Comparison of ENCODE assay signal across 16 cellular contexts in the genomic region with DNA sequence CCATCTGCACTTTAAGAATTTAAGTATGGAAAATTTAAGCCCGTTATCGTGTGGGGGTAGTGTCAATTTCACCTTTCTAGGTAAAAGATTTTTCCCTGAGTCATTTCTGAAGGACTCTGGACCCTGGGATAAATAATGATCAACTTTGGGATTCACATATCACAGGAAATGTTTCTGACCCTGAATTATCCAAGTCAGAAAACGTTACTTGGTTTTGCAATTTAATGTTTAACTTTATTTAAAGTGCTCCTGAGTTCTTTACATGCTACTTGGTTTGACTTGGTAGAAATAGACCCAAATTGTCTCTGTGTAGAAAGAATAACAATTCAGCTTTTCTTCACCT. TPM values are rescaled to one million over a fixed set of nuclear protein-coding genes. Genes with fewer than 3 reads are reported as not detected.
DNase-seq lines count a peak whose midpoint lies in the region; ATAC-seq and TF ChIP-seq lines count a peak whose summit lies in the region.
"Had no signal": no experiment of that assay in that cellular context is flagged by ENCODE, and none has a peak within 500 bp of the region (broad histone marks: within the 10 kb centered on the region; RNA-seq: fewer than 3 reads in every experiment).

No MANE protein-coding gene starts in this region.

- no peaks in the 10 kb centered on the region for H3K4me1 ChIP-seq in HAP-1
- H3K4me1 ChIP-seq: BLaER1, Caco-2 had no signal

- no peaks in the 10 kb centered on the region for H3K36me3 ChIP-seq in HAP-1 (replicated peaks)
- H3K36me3 ChIP-seq: BLaER1 had no signal

- ATAC-seq in left lobe of liver (peak; percentile 75), HG03045 (IDR thresholded peaks at IDR 0.05; ENCODE audit: unreplicated experiment) (no peak)
- ATAC-seq: GM23338 had no signal

- H3K9me3 ChIP-seq in HAP-1, result no peaks in the 10 kb centered on the region
- H3K9me3 ChIP-seq: BLaER1, Caco-2 had no signal

- H3K27me3 ChIP-seq in HAP-1 (ENCODE audit: low read depth), result no peaks in the 10 kb centered on the region
- H3K27me3 ChIP-seq: BLaER1 had no signal

- no TSS peak for BruUV-seq in Calu3 (replicated peaks; lab: Mats Ljungman, UMichigan)

- CTCF ChIA-PET in Calu3 (lab: Charles Lee), result interaction anchor here (0.7 to 0.9 kb wide), 3 partner anchors 17 to 575 kb away, joined by 3 to 5 read pairs (median 3); a partner anchor contains a TSS

- peak overlapping the region; percentile 34 for H3K27ac Mint-ChIP-seq in Calu3 (ENCODE audit: unreplicated experiment)
- no peak overlapping the region for H3K27ac Mint-ChIP-seq in activated T-helper 2 cell treated with anti-CD3 and anti-CD28 coated beads, Interferon-gamma antibody, Interleukin-2, Interleukin-4, amounts not matched to agents 10 μg/mL and 5 μg/mL and 100 μg/mL, durations not matched to agents 14 hours and 24 hours and 36 hours
- H3K27ac Mint-ChIP-seq in nephron, result peak overlapping the region in 2 of 3 experiments; percentile 10 to 63
- H3K27ac Mint-ChIP-seq: GM23338 had no signal

- TF ChIP-seq CTCF in Calu3 (IDR thresholded peaks at IDR 0.05; ENCODE audit: unreplicated experiment) (no peak), nephron (IDR thresholded peaks at IDR 0.05; ENCODE audit: unreplicated experiment in 3 of 3) (no peak)

- no peak overlapping the region for H3K4me3 ChIP-seq in HAP-1
- H3K4me3 ChIP-seq: BLaER1, GM23338 had no signal

- H3K4me1 Mint-ChIP-seq in Calu3 (ENCODE audit: low read depth, unreplicated experiment) (peaks cover 31% of the 10 kb centered on the region), nephron (no peaks in the 10 kb centered on the region)
- H3K4me1 Mint-ChIP-seq in activated T-helper 2 cell treated with anti-CD3 and anti-CD28 coated beads, Interferon-gamma antibody, Interleukin-2, Interleukin-4, amounts not matched to agents 10 μg/mL and 5 μg/mL and 100 μg/mL, durations not matched to agents 14 hours and 24 hours and 36 hours (ENCODE audit: low read depth), result peaks cover 49% of the 10 kb centered on the region
- H3K4me1 Mint-ChIP-seq: GM23338 had no signal

- no peaks in the 10 kb centered on the region for H3K36me3 Mint-ChIP-seq in Calu3 (ENCODE audit: insufficient read depth, unreplicated experiment)
- H3K36me3 Mint-ChIP-seq in activated T-helper 2 cell treated with anti-CD3 and anti-CD28 coated beads, Interferon-gamma antibody, Interleukin-2, Interleukin-4, amounts not matched to agents 10 μg/mL and 5 μg/mL and 100 μg/mL, durations not matched to agents 14 hours and 24 hours and 36 hours (ENCODE audit: low read depth), result no peaks in the 10 kb centered on the region
- H3K36me3 Mint-ChIP-seq in nephron (ENCODE audit: low read depth), result no peaks in the 10 kb centered on the region

- intact Hi-C loops in Calu3 (cut with micrococcal nuclease; ENCODE audit: unreplicated experiment), result loop anchor here (5.0 kb wide), 1 partner anchor 38 kb away; no protein-coding TSS in a partner anchor
- intact Hi-C loops in activated T-helper 2 cell treated with anti-CD3 and anti-CD28 coated beads, Interferon-gamma antibody, Interleukin-2, Interleukin-4, amounts not matched to agents 10 μg/mL and 5 μg/mL and 100 μg/mL, durations not matched to agents 14 hours and 24 hours and 36 hours (cut with micrococcal nuclease), result loop anchor here (5.0 kb wide), 1 partner anchor 67 kb away; no protein-coding TSS in a partner anchor

- H3K27me3 Mint-ChIP-seq in Calu3 (ENCODE audit: unreplicated experiment) (no peaks in the 10 kb centered on the region), nephron (ENCODE audit: low read depth) (no peaks in the 10 kb centered on the region)
- H3K27me3 Mint-ChIP-seq in activated T-helper 2 cell treated with anti-CD3 and anti-CD28 coated beads, Interferon-gamma antibody, Interleukin-2, Interleukin-4, amounts not matched to agents 10 μg/mL and 5 μg/mL and 100 μg/mL, durations not matched to agents 14 hours and 24 hours and 36 hours (ENCODE audit: low read depth), result no peaks in the 10 kb centered on the region

- H3K4me3 Mint-ChIP-seq in Calu3 (ENCODE audit: low read depth, unreplicated experiment) (no peak overlapping the region), nephron (peak overlapping the region in 1 of 3 experiments; percentile 3)
- peak overlapping the region; percentile 7 for H3K4me3 Mint-ChIP-seq in activated T-helper 2 cell treated with anti-CD3 and anti-CD28 coated beads, Interferon-gamma antibody, Interleukin-2, Interleukin-4, amounts not matched to agents 10 μg/mL and 5 μg/mL and 100 μg/mL, durations not matched to agents 14 hours and 24 hours and 36 hours (ENCODE audit: low read depth)
- H3K4me3 Mint-ChIP-seq: CD8-positive, alpha-beta memory T cell; GM23338 had no signal

- DNase-seq in Calu3 (no peak), left lobe of liver (ENCODE audit: low spot score) (no peak), hypothalamus (lab: John Stamatoyannopoulos, UW) (no peak), HAP-1 (ENCODE audit: low spot score in 2 of 2) (no peak), NCI-H1417 (lab: John Stamatoyannopoulos, UW) (no peak)
- DNase-seq in activated T-helper 2 cell treated with anti-CD3 and anti-CD28 coated beads, Interferon-gamma antibody, Interleukin-2, Interleukin-4, amounts not matched to agents 10 μg/mL and 5 μg/mL and 100 μg/mL, durations not matched to agents 14 hours and 24 hours and 36 hours (ENCODE audit: low spot score), result no peak
- DNase-seq: Caco-2; CD8-positive, alpha-beta memory T cell; DMS 273 treated with DMSO at 0.1 percent for 48 hours; H7 had no signal

- H3K9me3 Mint-ChIP-seq in Calu3 (ENCODE audit: low read depth, unreplicated experiment), result no peaks in the 10 kb centered on the region
- H3K9me3 Mint-ChIP-seq in activated T-helper 2 cell treated with anti-CD3 and anti-CD28 coated beads, Interferon-gamma antibody, Interleukin-2, Interleukin-4, amounts not matched to agents 10 μg/mL and 5 μg/mL and 100 μg/mL, durations not matched to agents 14 hours and 24 hours and 36 hours, result peaks cover 3% of the 10 kb centered on the region
- H3K9me3 Mint-ChIP-seq in nephron, result peaks cover 3% of the 10 kb centered on the region
- H3K9me3 Mint-ChIP-seq: CD8-positive, alpha-beta memory T cell; GM23338 had no signal

- in situ Hi-C loops in HAP-1 (cut with MboI; ENCODE audit: low sequenced_read_pairs), result no loop called here

RNA-seq across cellular contexts. Expression of a gene that starts 1.5 kb away (rescaled TPM):
- total RNA-seq in Calu3 (2022), result not detected in 2 replicates
- total RNA-seq in activated T-helper 2 cell treated with anti-CD3 and anti-CD28 coated beads, Interferon-gamma antibody, Interleukin-2, Interleukin-4, amounts not matched to agents 10 μg/mL and 5 μg/mL and 100 μg/mL, durations not matched to agents 14 hours and 24 hours and 36 hours, result 1.6 TPM in 2 replicates
- 10.4 TPM for total RNA-seq in left lobe of liver
- total RNA-seq: A673; Caco-2; CD8-positive, alpha-beta memory T cell; Daoy; GM23338; H7 had no signal

RNA-seq across cellular contexts. Expression of a gene that starts 43.7 kb away (rescaled TPM):
- total RNA-seq in Calu3 (2022) (not detected in 2 replicates), left lobe of liver (8.7 TPM)
- 0.32 and 0.34 TPM in 2 replicates for total RNA-seq in activated T-helper 2 cell treated with anti-CD3 and anti-CD28 coated beads, Interferon-gamma antibody, Interleukin-2, Interleukin-4, amounts not matched to agents 10 μg/mL and 5 μg/mL and 100 μg/mL, durations not matched to agents 14 hours and 24 hours and 36 hours
- total RNA-seq: A673; Caco-2; CD8-positive, alpha-beta memory T cell; Daoy; GM23338; H7 had no signal

RNA-seq across cellular contexts. Expression of a gene that starts 55.0 kb away (rescaled TPM):
- total RNA-seq in Calu3 (2022) (not detected in 2 replicates), left lobe of liver (27.6 TPM)
- 0.41 and 0.55 TPM in 2 replicates for total RNA-seq in activated T-helper 2 cell treated with anti-CD3 and anti-CD28 coated beads, Interferon-gamma antibody, Interleukin-2, Interleukin-4, amounts not matched to agents 10 μg/mL and 5 μg/mL and 100 μg/mL, durations not matched to agents 14 hours and 24 hours and 36 hours
- total RNA-seq: A673; Caco-2; CD8-positive, alpha-beta memory T cell; Daoy; GM23338; H7 had no signal

Comparison
In these comparisons a context has a peak if more than half of its experiments do, and no peak if none do; other contexts are left out.
1. RNA of a gene that starts 55.0 kb away (total RNA-seq): 27.6 TPM in left lobe of liver (single experiment); 0.41 to 0.55 TPM in activated T-helper 2 cell treated with anti-CD3 and anti-CD28 coated beads, Interferon-gamma antibody, Interleukin-2, Interleukin-4, amounts not matched to agents 10 μg/mL and 5 μg/mL and 100 μg/mL, durations not matched to agents 14 hours and 24 hours and 36 hours and not detected in Calu3; every median in the first group is over 10 times any median in the second.